In genomic region chr15:52369455-52369854, GRCh38 we compare ENCODE assay signal across 27 cellular contexts.
"Had no signal": no experiment of that assay in that cellular context is flagged by ENCODE, and none has a peak within 500 bp of the region (broad histone marks: within the 10 kb centered on the region; RNA-seq: fewer than 3 reads in every experiment).

No MANE protein-coding gene starts in this region.

- ATAC-seq: activated CD8-positive, alpha-beta T cell treated with anti-CD3 and anti-CD28 coated beads for 36 hours; Panc1; SK-N-SH treated with all-trans-retinoic acid at 6 μM for 48 hours had no signal

- H3K4me3 ChIP-seq: ascending aorta, cardiac muscle cell had no signal

- H3K9ac ChIP-seq: KMS-11 had no signal

- H3K4me2 ChIP-seq: KMS-11 had no signal

- DNase-seq: activated CD4-positive, alpha-beta T cell treated with anti-CD3 and anti-CD28 coated beads for 1 hour; activated CD4-positive, alpha-beta T cell treated with anti-CD3 and anti-CD28 coated beads, Interleukin-2, amount 10 ng/mL, durations not matched to agents 24 days and 14 days; activated CD4-positive, alpha-beta T cell treated with anti-CD3 and anti-CD28 coated beads, Interleukin-2, amount 50 U/mL, for 4 hours; activated CD4-positive, CD25-positive, alpha-beta regulatory T cell; activated CD8-positive, alpha-beta T cell treated with anti-CD3 and anti-CD28 coated beads for 36 hours; activated gamma-delta T cell; activated naive CD4-positive, alpha-beta T cell treated with Interleukin-2 at 50 U/mL for 16 hours; activated naive CD8-positive, alpha-beta T cell treated with anti-CD3 and anti-CD28 coated beads, Interleukin-2, amount 10 ng/mL, durations not matched to agents 7 days and 5 days; activated T-cell treated with anti-CD3 and anti-CD28 coated beads, Interleukin-2, amount 50 U/mL, for 24 hours; NCI-H1048; NCI-H1105 treated with DMSO at 0.1 percent for 48 hours; NCI-H1436; NCI-H1694; NCI-H2029; NCI-H2171; NCI-H510A; NCI-H526; NCI-H748 treated with DMSO at 0.1 percent for 48 hours; NK-92 treated with Interleukin-12 subunit alpha and Interleukin-12 subunit beta, amount 100 ng/mL, for 24 hours; OCI-M1; T1000; WERI-Rb-1 had no signal

- H3K27ac ChIP-seq: ascending aorta, cardiac muscle cell, KMS-11, WERI-Rb-1 had no signal

- H3K9me3 ChIP-seq: ascending aorta had no signal

- H3K27me3 ChIP-seq: ascending aorta, cardiac muscle cell had no signal

- H3K4me1 ChIP-seq: ascending aorta had no signal
